In genomic region chr22:22021160-22021750, GRCh38 we compare ENCODE assay signal across 27 cellular contexts. TPM values are rescaled to one million over a fixed set of nuclear protein-coding genes. Genes with fewer than 3 reads are reported as not detected.
DNase-seq lines count a peak whose midpoint lies in the region; ATAC-seq, FAIRE-seq and TF ChIP-seq lines count a peak whose summit lies in the region.
"Had no signal": no experiment of that assay in that cellular context is flagged by ENCODE, and none has a peak within 500 bp of the region (broad histone marks: within the 10 kb centered on the region; RNA-seq: fewer than 3 reads in every experiment).

No MANE protein-coding gene starts in this region.

- H3K4me3 Mint-ChIP-seq in HFFc6: no peak overlapping the region
- H3K4me3 Mint-ChIP-seq in WTC11: no peak overlapping the region
- H3K4me3 Mint-ChIP-seq: activated CD4-positive, alpha-beta T cell treated with anti-CD3 and anti-CD28 coated beads, Interleukin-2, amount 10 ng/mL, durations not matched to agents 7 days and 5 days; CD4-positive, alpha-beta T cell; naive thymus-derived CD4-positive, alpha-beta T cell had no signal

- H3K27me3 Mint-ChIP-seq in HFFc6 (ENCODE audit: insufficient read depth): peaks cover 29% of the 10 kb centered on the region
- peaks cover 91% of the 10 kb centered on the region for H3K27me3 Mint-ChIP-seq in WTC11 (ENCODE audit: low read depth)

- DNase-seq in HFFc6: peak; percentile 18
- no peak for DNase-seq in WTC11 (ENCODE audit: low spot score)
- peak; percentile 45 for DNase-seq in keratinocyte (ENCODE audit: low read depth, low spot score)
- no peak for DNase-seq in effector CD4-positive, alpha-beta T cell
- no peak for DNase-seq in NCI-H2107 (lab: John Stamatoyannopoulos, UW)
- DNase-seq in NCI-H2196 treated with DMSO at 0.1 percent for 48 hours (lab: John Stamatoyannopoulos, UW; ENCODE audit: unreplicated experiment): no peak
- DNase-seq: activated CD4-positive, alpha-beta T cell treated with anti-CD3 and anti-CD28 coated beads, Interleukin-2, amount 10 ng/mL, durations not matched to agents 7 days and 5 days; activated effector memory CD4-positive, alpha-beta T cell treated with Interleukin-2 at 50 U/mL for 16 hours; CD4-positive, alpha-beta T cell; DMS79 treated with DMSO at 0.1 percent for 48 hours; effector CD8-positive, alpha-beta T cell; naive thymus-derived CD4-positive, alpha-beta T cell; NCI-H146; NCI-H82; right lobe of liver; RPMI8226; spleen; stimulated activated CD4-positive, alpha-beta T cell treated with anti-CD3 and anti-CD28 coated beads, Interleukin-2, amount 100 ng/mL, for 48 hours; thyroid gland; uterus had no signal

- no peaks in the 10 kb centered on the region for H3K27me3 ChIP-seq in BLaER1 treated with 17β-estradiol and CSF1 and Interleukin-3, amounts not matched to agents 10 nM and 100 nM
- H3K27me3 ChIP-seq in keratinocyte (ENCODE audit: control insufficient read depth, extremely low read depth, insufficient read depth, low read length): no peaks in the 10 kb centered on the region
- H3K27me3 ChIP-seq: right lobe of liver, spleen, thyroid gland, uterus had no signal

- H3K79me2 ChIP-seq in keratinocyte (ENCODE audit: control insufficient read depth, insufficient read depth, low read length): no peaks in the 10 kb centered on the region

- TF ChIP-seq CTCF in HFFc6 (IDR thresholded peaks at IDR 0.05): no peak
- TF ChIP-seq CTCF in WTC11 (IDR thresholded peaks at IDR 0.05): no peak
- TF ChIP-seq CTCF in keratinocyte (optimal IDR thresholded peaks at IDR 0.05 in 1 of 3, IDR thresholded peaks at IDR 0.05 in 1 of 3, conservative IDR thresholded peaks at IDR 0.05 in 1 of 3; ENCODE audit: extremely low read depth in 1 of 3, insufficient read depth in 2 of 3, low read length in 3 of 3): peak in 1 of 3 experiments; percentile 37

- H2AFZ ChIP-seq in keratinocyte (ENCODE audit: control insufficient read depth, low read length): no peak overlapping the region

- H3K9me3 Mint-ChIP-seq in HFFc6 (no peaks in the 10 kb centered on the region), WTC11 (peaks cover 3% of the 10 kb centered on the region; the same call in 1 of the 2 replicates)
- H3K9me3 Mint-ChIP-seq: activated CD4-positive, alpha-beta T cell treated with anti-CD3 and anti-CD28 coated beads, Interleukin-2, amount 10 ng/mL, durations not matched to agents 7 days and 5 days; activated naive CD4-positive, alpha-beta T cell treated with anti-CD3 and anti-CD28 coated beads, Interleukin-2, amount 50 U/mL, for 72 hours; CD4-positive, alpha-beta T cell had no signal

- no peaks in the 10 kb centered on the region for H3K36me3 ChIP-seq in BLaER1 treated with 17β-estradiol and CSF1 and Interleukin-3, amounts not matched to agents 10 nM and 100 nM
- no peaks in the 10 kb centered on the region for H3K36me3 ChIP-seq in keratinocyte (ENCODE audit: control insufficient read depth in 2 of 2, extremely low read depth in 1 of 2, insufficient read depth in 2 of 2, low read length in 2 of 2)
- H3K36me3 ChIP-seq: right lobe of liver, spleen, thyroid gland, uterus had no signal

- no peak overlapping the region for H3K4me3 ChIP-seq in BLaER1 treated with 17β-estradiol and CSF1 and Interleukin-3, amounts not matched to agents 10 nM and 100 nM
- no peak overlapping the region for H3K4me3 ChIP-seq in keratinocyte (ENCODE audit: control insufficient read depth in 2 of 3, extremely low read depth in 1 of 3, insufficient read depth in 2 of 3, low read depth in 1 of 3, low read length in 3 of 3)
- H3K4me3 ChIP-seq: GM12878, right lobe of liver, spleen, thyroid gland, uterus had no signal

- peak overlapping the region in 4 of 11 experiments; percentile 26 to 67 (median 29); a peak in 7 of 22 replicates for H3K27ac ChIP-seq in BLaER1 treated with 17β-estradiol and CSF1 and Interleukin-3, amounts not matched to agents 10 nM and 100 nM
- peak overlapping the region; percentile 76 for H3K27ac ChIP-seq in keratinocyte (ENCODE audit: control insufficient read depth, insufficient read depth, low read length)
- H3K27ac ChIP-seq: right lobe of liver, thyroid gland, uterus had no signal

- no peaks in the 10 kb centered on the region for H3K9me3 ChIP-seq in BLaER1 treated with 17β-estradiol and CSF1 and Interleukin-3, amounts not matched to agents 10 nM and 100 nM (replicated peaks in 1 of 11)
- no peaks in the 10 kb centered on the region for H3K9me3 ChIP-seq in keratinocyte (ENCODE audit: control insufficient read depth, low read depth, low read length)
- H3K9me3 ChIP-seq: right lobe of liver, spleen, thyroid gland, uterus had no signal

- H3K4me1 ChIP-seq in BLaER1 treated with 17β-estradiol and CSF1 and Interleukin-3, amounts not matched to agents 10 nM and 100 nM: peaks cover 24 to 75% (median 69%) of the 10 kb centered on the region in 10 experiments
- peaks cover 42% of the 10 kb centered on the region for H3K4me1 ChIP-seq in keratinocyte (ENCODE audit: control insufficient read depth, extremely low read depth, insufficient read depth, low read length)
- H3K4me1 ChIP-seq: right lobe of liver, thyroid gland, uterus had no signal

- H3K9me1 ChIP-seq in keratinocyte (ENCODE audit: control insufficient read depth, extremely low read depth, insufficient read depth, low read length): no peaks in the 10 kb centered on the region

- CTCF ChIA-PET in WTC11 (lab: Charles Lee): interaction anchor here (1.1 to 1.9 kb wide), 3 partner anchors 10 to 49 kb away, joined by 3 to 6 read pairs (median 4); no protein-coding TSS in a partner anchor

- ATAC-seq in WTC11 (peak; percentile 34; the same call in 1 of the 2 replicates), HG03159 (IDR thresholded peaks at IDR 0.05; ENCODE audit: unreplicated experiment) (no peak)
- ATAC-seq: activated naive CD4-positive, alpha-beta T cell treated with anti-CD3 and anti-CD28 coated beads, Interleukin-2, amount 50 U/mL, for 72 hours; GM12878; naive thymus-derived CD4-positive, alpha-beta T cell; right lobe of liver had no signal

- dilution Hi-C loops in keratinocyte (cut with MboI; ENCODE audit: extremely low pct_ligation_motif_present, low sequenced_read_pairs): no loop called here

- 0 out of 22 replicates have a peak overlapping the region, but pooled peaks of 1 of the 11 experiments have one; percentile 4 for H3K9ac ChIP-seq in BLaER1 treated with 17β-estradiol and CSF1 and Interleukin-3, amounts not matched to agents 10 nM and 100 nM
- peak overlapping the region; percentile 8 for H3K9ac ChIP-seq in keratinocyte (ENCODE audit: control insufficient read depth, extremely low read depth, insufficient read depth, low read length)

- peak; percentile 82 for FAIRE-seq in keratinocyte (lab: Jason Lieb, UNC)
- FAIRE-seq: A204.1, colon, GM12878, islet of Langerhans had no signal

- H3K36me3 Mint-ChIP-seq in HFFc6 (ENCODE audit: low read depth) (no peaks in the 10 kb centered on the region), WTC11 (no peaks in the 10 kb centered on the region)
- H3K36me3 Mint-ChIP-seq: activated naive CD4-positive, alpha-beta T cell treated with anti-CD3 and anti-CD28 coated beads, Interleukin-2, amount 50 U/mL, for 72 hours; naive thymus-derived CD4-positive, alpha-beta T cell had no signal

- H3K4me2 ChIP-seq in BLaER1 treated with 17β-estradiol and CSF1 and Interleukin-3, amounts not matched to agents 10 nM and 100 nM: peak overlapping the region in 10 of 11 experiments; percentile 10 to 86 (median 78); a peak in 17 of 22 replicates
- H3K4me2 ChIP-seq in keratinocyte (ENCODE audit: control insufficient read depth, extremely low read depth, insufficient read depth, low read depth, low read length): peak overlapping the region; percentile 50

- peaks cover 7% of the 10 kb centered on the region; the same call in 1 of the 2 replicates for H3K4me1 Mint-ChIP-seq in HFFc6 (ENCODE audit: low read depth)
- peaks cover 51% of the 10 kb centered on the region for H3K4me1 Mint-ChIP-seq in WTC11
- H3K4me1 Mint-ChIP-seq: naive thymus-derived CD4-positive, alpha-beta T cell had no signal

- POLR2A ChIA-PET in WTC11 (lab: Charles Lee): no interaction called here

- no peaks in the 10 kb centered on the region for H4K20me1 ChIP-seq in BLaER1 treated with 17β-estradiol and CSF1 and Interleukin-3, amounts not matched to agents 10 nM and 100 nM
- no peaks in the 10 kb centered on the region for H4K20me1 ChIP-seq in keratinocyte (ENCODE audit: control insufficient read depth, extremely low read depth, insufficient read depth, low read length)

- H3K27ac Mint-ChIP-seq in HFFc6 (no peak overlapping the region; the same call in 1 of the 2 replicates), WTC11 (no peak overlapping the region)
- H3K27ac Mint-ChIP-seq: activated CD4-positive, alpha-beta T cell treated with anti-CD3 and anti-CD28 coated beads, Interleukin-2, amount 10 ng/mL, durations not matched to agents 7 days and 5 days; CD4-positive, alpha-beta T cell had no signal

TF ChIP-seq in WTC11, 78 proteins besides CTCF, POLR2A, EP300 and RAD21 (continues in another document):
- no peak for TF ChIP-seq ZMAT4 (CRISPR knock-in tag; IDR thresholded peaks at IDR 0.05)
- no peak for TF ChIP-seq PRRX2 (CRISPR knock-in tag; IDR thresholded peaks at IDR 0.05)
- no peak for TF ChIP-seq ATF2 (CRISPR knock-in tag; IDR thresholded peaks at IDR 0.05; ENCODE audit: borderline replicate concordance, low read depth)

RNA-seq across cellular contexts. Expression of gene TOP3B, which starts 38.7 kb away (rescaled TPM):
- total RNA-seq in HFFc6 (2021; fragmentation: NEBNext Ultra II Directional; extraction: Animal tissue kit (Norgen Biotek cat#: 25700)): 10 to 100 TPM; 13.8 to 17.1 (median 15.2) TPM
- total RNA-seq in WTC11 (2021): 52.5 to 68.6 TPM (median 52.7 TPM) in 3 replicates
- polyA plus RNA-seq in keratinocyte: 13.8 to 14.8 TPM (median 13.9 TPM) in 3 replicates
- polyA plus RNA-seq in keratinocyte (2011; ENCODE audit: low read depth): 10.8 TPM
- 4.6 and 7.0 TPM in 2 replicates for polyA plus RNA-seq in keratinocyte (2011; cell fraction: cytosol; rRNA removed)
- polyA plus RNA-seq in keratinocyte (2011; cell fraction: nucleus; rRNA removed): 59.0 and 81.0 TPM in 2 replicates
- polyA plus RNA-seq in keratinocyte (2012; ENCODE audit: low replicate concordance): 19.8 and 26.6 TPM in 2 replicates
- polyA minus RNA-seq in keratinocyte: 17.4 to 39.6 TPM (median 24.1 TPM) in 3 replicates
- 4.4 TPM for polyA minus RNA-seq in keratinocyte (2011; cell fraction: cytosol; rRNA and poly(A)+ RNA removed)
- polyA minus RNA-seq in keratinocyte (2011; cell fraction: nucleus; rRNA and poly(A)+ RNA removed): 29.4 and 30.1 TPM in 2 replicates

Comparison
In these comparisons a context has a peak if more than half of its experiments do, and no peak if none do; other contexts are left out.
1. DNase-seq: peak in HFFc6 (single experiment) and keratinocyte (single experiment); none in WTC11 (single experiment), effector CD4-positive, alpha-beta T cell (single experiment), NCI-H2107 (single experiment) and NCI-H2196 treated with DMSO at 0.1 percent for 48 hours (single experiment).